18 cellular contexts compared by ENCODE assay signal in the genomic region with DNA sequence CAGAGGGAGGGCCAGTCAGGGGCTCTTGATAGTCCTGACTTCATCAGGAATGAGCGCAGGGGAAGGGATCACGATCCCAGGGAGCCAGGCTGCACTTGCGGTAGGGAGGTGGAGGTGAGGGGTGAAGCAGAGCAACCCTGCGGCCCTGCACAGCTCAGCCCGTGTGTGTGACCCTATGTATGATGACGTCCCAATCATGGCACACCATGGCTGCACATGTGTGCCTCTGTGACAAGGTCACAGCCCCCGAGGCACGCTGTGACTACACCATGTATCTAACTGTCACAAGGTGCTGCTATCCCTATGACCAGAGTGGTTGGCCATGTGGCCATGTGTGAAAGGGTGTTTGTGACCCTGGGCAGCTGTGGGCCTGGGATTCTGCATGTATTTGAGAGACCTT. TPM values are rescaled to one million over a fixed set of nuclear protein-coding genes. Genes with fewer than 3 reads are reported as not detected.
A peak's percentile ranks its signal among the peaks of the same experiment; 100 is the strongest.
DNase-seq lines count a peak whose midpoint lies in the region; ATAC-seq and TF ChIP-seq lines count a peak whose summit lies in the region.
"Had no signal": no experiment of that assay in that cellular context is flagged by ENCODE, and none has a peak within 500 bp of the region (broad histone marks: within the 10 kb centered on the region; RNA-seq: fewer than 3 reads in every experiment).

No MANE protein-coding gene starts in this region.

- peak overlapping the region; percentile 87 for H3K27ac ChIP-seq in left ventricle myocardium inferior (replicated peaks)
- H3K27ac ChIP-seq in HL-60 (replicated peaks), result peak overlapping the region; percentile 95
- H3K27ac ChIP-seq in osteoblast (ENCODE audit: low read depth, low read length), result no peak overlapping the region
- peak overlapping the region in 1 of 3 donors; percentile 94 for H3K27ac ChIP-seq in thyroid gland
- H3K27ac ChIP-seq: PC-9, RWPE1 had no signal

- H3K36me3 Mint-ChIP-seq in stimulated activated effector memory CD8-positive, alpha-beta T cell treated with anti-CD3 and anti-CD28 coated beads, Interleukin-12 subunit alpha, Interleukin-12 subunit beta, amount 100 ng/mL, for 72 hours, result no peaks in the 10 kb centered on the region

- no peaks in the 10 kb centered on the region for H3K9me3 Mint-ChIP-seq in stimulated activated effector memory CD8-positive, alpha-beta T cell treated with anti-CD3 and anti-CD28 coated beads, Interleukin-12 subunit alpha, Interleukin-12 subunit beta, amount 100 ng/mL, for 72 hours

- H3K27me3 ChIP-seq in left ventricle myocardium inferior (ENCODE audit: low read depth) (no peaks in the 10 kb centered on the region), HL-60 (ENCODE audit: insufficient read depth, poor library complexity, severe bottlenecking) (no peaks in the 10 kb centered on the region), osteoblast (ENCODE audit: insufficient read depth, low read length) (no peaks in the 10 kb centered on the region), thyroid gland (no peaks in the 10 kb centered on the region)

- DNase-seq in left ventricle myocardium inferior (no peak), left ventricle myocardium superior (no peak), HL-60 (ENCODE audit: low read depth in 1 of 2, low spot score in 1 of 2) (no peak), osteoblast (ENCODE audit: insufficient read length, low spot score, missing footprints) (peak; percentile 86), DMS 273 (lab: John Stamatoyannopoulos, UW; ENCODE audit: unreplicated experiment) (no peak), omental fat pad (ENCODE audit: low spot score) (no peak), thyroid gland (no peak)
- DNase-seq in stimulated activated effector memory CD8-positive, alpha-beta T cell treated with anti-CD3 and anti-CD28 coated beads, Interleukin-12 subunit alpha, Interleukin-12 subunit beta, amount 100 ng/mL, for 72 hours (ENCODE audit: low spot score in 2 of 2), result no peak
- DNase-seq: EL, IMR-90, NCI-H1105, NCI-H2029, NCI-H226, NCI-H510A treated with DMSO at 0.1 percent for 48 hours, NCI-H748 treated with DMSO at 0.1 percent for 48 hours, PC-9 had no signal

- H3K36me3 ChIP-seq in left ventricle myocardium inferior (no peaks in the 10 kb centered on the region), osteoblast (ENCODE audit: insufficient read depth, low read length) (no peaks in the 10 kb centered on the region), thyroid gland (no peaks in the 10 kb centered on the region)

- H3K4me3 Mint-ChIP-seq in stimulated activated effector memory CD8-positive, alpha-beta T cell treated with anti-CD3 and anti-CD28 coated beads, Interleukin-12 subunit alpha, Interleukin-12 subunit beta, amount 100 ng/mL, for 72 hours, result no peak overlapping the region

- H3K9me3 ChIP-seq in left ventricle myocardium inferior (replicated peaks), result no peaks in the 10 kb centered on the region
- no peaks in the 10 kb centered on the region for H3K9me3 ChIP-seq in osteoblast (ENCODE audit: low read depth, low read length)
- no peaks in the 10 kb centered on the region for H3K9me3 ChIP-seq in thyroid gland

- WGBS in thyroid gland, 2 donors, result 95% methylated on average over 7 of the region's 8 CpGs

- H3K27ac Mint-ChIP-seq in stimulated activated effector memory CD8-positive, alpha-beta T cell treated with anti-CD3 and anti-CD28 coated beads, Interleukin-12 subunit alpha, Interleukin-12 subunit beta, amount 100 ng/mL, for 72 hours, result peak overlapping the region; percentile 54

- H3K4me1 ChIP-seq in left ventricle myocardium inferior (peaks cover 48% of the 10 kb centered on the region), osteoblast (ENCODE audit: insufficient read depth, low read length) (peaks cover 4% of the 10 kb centered on the region), thyroid gland (peaks cover 30 to 34% of the 10 kb centered on the region in 2 donors)

- TF ChIP-seq POLR2A in thyroid gland (IDR thresholded peaks at IDR 0.05), result no peak

- H4K20me1 ChIP-seq in osteoblast (ENCODE audit: insufficient read depth, low read length), result no peaks in the 10 kb centered on the region

- intact Hi-C loops in left ventricle myocardium inferior (cut with micrococcal nuclease) (no loop called here), left ventricle myocardium superior (cut with micrococcal nuclease) (no loop called here), thyroid gland (cut with DNase I) (no loop called here)

- peaks cover 34% of the 10 kb centered on the region for H3K4me1 Mint-ChIP-seq in stimulated activated effector memory CD8-positive, alpha-beta T cell treated with anti-CD3 and anti-CD28 coated beads, Interleukin-12 subunit alpha, Interleukin-12 subunit beta, amount 100 ng/mL, for 72 hours

- no peak for ATAC-seq in left ventricle myocardium superior
- ATAC-seq in stimulated activated effector memory CD8-positive, alpha-beta T cell treated with anti-CD3 and anti-CD28 coated beads, Interleukin-12 subunit alpha, Interleukin-12 subunit beta, amount 100 ng/mL, for 72 hours, result no peak
- no peak for ATAC-seq in omental fat pad (ENCODE audit: low FRiP score)

- no peak for TF ChIP-seq CTCF in left ventricle myocardium inferior (IDR thresholded peaks at IDR 0.05; ENCODE audit: borderline replicate concordance)
- TF ChIP-seq CTCF in HL-60 (IDR thresholded peaks at IDR 0.05; ENCODE audit: insufficient read depth, low read length), result no peak
- TF ChIP-seq CTCF in osteoblast (IDR thresholded peaks at IDR 0.05; ENCODE audit: extremely low read depth, low read depth, low read length), result no peak
- TF ChIP-seq CTCF in omental fat pad (IDR thresholded peaks at IDR 0.05), result no peak
- TF ChIP-seq CTCF in thyroid gland (IDR thresholded peaks at IDR 0.05), result no peak

- H3K4me2 ChIP-seq in osteoblast (ENCODE audit: insufficient read depth, low read length), result no peak overlapping the region
- H3K4me2 ChIP-seq: PC-9 had no signal

- H3K79me2 ChIP-seq in osteoblast (ENCODE audit: insufficient read depth, low read length), result no peaks in the 10 kb centered on the region

- no peak overlapping the region for H3K4me3 ChIP-seq in left ventricle myocardium inferior
- H3K4me3 ChIP-seq in HL-60 (replicated peaks; ENCODE audit: insufficient read depth, low read length), result no peak overlapping the region
- H3K4me3 ChIP-seq in osteoblast (ENCODE audit: insufficient read depth, low read length), result no peak overlapping the region
- no peak overlapping the region for H3K4me3 ChIP-seq in thyroid gland (replicated peaks in 1 of 3)
- H3K4me3 ChIP-seq: PC-9 had no signal

- no peak overlapping the region for H2AFZ ChIP-seq in osteoblast (ENCODE audit: low read length)
- H2AFZ ChIP-seq: PC-9 had no signal

RNA-seq across cellular contexts. Expression of gene ALAS1, which starts 13.3 kb away (rescaled TPM):
- total RNA-seq in left ventricle myocardium inferior, result 180 TPM
- 166 TPM for total RNA-seq in left ventricle myocardium superior
- total RNA-seq in osteoblast, result 35.4 and 39.1 TPM in 2 replicates
- total RNA-seq in omental fat pad, result 10 to 100 TPM; 29.3 to 79.7 (median 31.0) TPM
- 10 to 100 TPM; 27.7 to 51.9 (median 45.9) TPM for total RNA-seq in thyroid gland

RNA-seq across cellular contexts. Expression of gene POC1A, which starts 30.5 kb away (rescaled TPM):
- total RNA-seq in left ventricle myocardium inferior (1.2 TPM), left ventricle myocardium superior (1.5 TPM), osteoblast (1.8 and 3.2 TPM in 2 replicates), omental fat pad (1 to 10 TPM in 3 of 4 donors, under 1 TPM in 1; 0.65 to 2.0 (median 1.2) TPM), thyroid gland (1 to 10 TPM in 2 of 4 donors, under 1 TPM in 2; 0.40 to 2.8 (median 1.5) TPM)

RNA-seq across cellular contexts. Expression of gene TLR9, which starts 40.8 kb away (rescaled TPM):
- total RNA-seq in left ventricle myocardium inferior (0.66 TPM), left ventricle myocardium superior (0.17 TPM), osteoblast (not detected in 2 replicates), omental fat pad (under 1 TPM in 1 of 4 donors, not detected in 3; 0.19 TPM), thyroid gland (under 1 TPM in 1 of 4 donors, not detected in 3; 0.40 TPM)
- total RNA-seq: HT1080, IMR-90 had no signal

RNA-seq across cellular contexts. Expression of gene TWF2, which starts 54.3 kb away (rescaled TPM):
- total RNA-seq in left ventricle myocardium inferior, result 115 TPM
- 103 TPM for total RNA-seq in left ventricle myocardium superior
- total RNA-seq in osteoblast, result 115 and 138 TPM in 2 replicates
- total RNA-seq in omental fat pad, result 100 to 1,000 TPM in 1 of 4 donors, 10 to 100 TPM in 3; 50.1 to 116 (median 78.3) TPM
- 10 to 100 TPM; 28.3 to 61.1 (median 50.4) TPM for total RNA-seq in thyroid gland
